ENCODE assay signal across 8 cellular contexts in genomic region chr1:36463773-36464604, GRCh38. TPM values are rescaled to one million over a fixed set of nuclear protein-coding genes. Genes with fewer than 3 reads are reported as not detected.
A peak's percentile ranks its signal among the peaks of the same experiment; 100 is the strongest.
DNase-seq lines count a peak whose midpoint lies in the region; ATAC-seq and TF ChIP-seq lines count a peak whose summit lies in the region.

MRPS15 (minus strand) TSS chr1:36464384; CDS start chr1:36464275, 109 bp downstream.

- TF ChIP-seq CTCF in AG04450 (IDR thresholded peaks at IDR 0.05; ENCODE audit: low read depth, low read length) (no peak), activated B cell treated with CpG ODN at 0.5 μM for 24 hours (IDR thresholded peaks at IDR 0.05) (no peak), spleen (IDR thresholded peaks at IDR 0.05 in 8 of 11, conservative IDR thresholded peaks at IDR 0.05 in 3 of 11) (peak in 3 of 11 experiments; percentile 5 to 25 (median 11))

- DNase-seq in AG04450 (ENCODE audit: low read depth, low spot score) (peak; percentile 82), NCI-H226 (peak; percentile 95), activated B cell treated with CpG ODN at 0.5 μM for 24 hours (peak; percentile 90), caudate nucleus (lab: John Stamatoyannopoulos, UW) (peak; percentile 50 to 99 (median 93)), immature natural killer cell (peak; percentile 89 to 91 (median 91)), spleen (peak; percentile 99)

- H3K4me3 Mint-ChIP-seq in activated B cell treated with CpG ODN at 0.5 μM for 24 hours (peak within 1 kb of the TSS; percentile 96), immature natural killer cell (peak within 1 kb of the TSS; percentile 91 to 99 (median 98))

- intact Hi-C loops in activated B cell treated with CpG ODN at 0.5 μM for 24 hours (cut with micrococcal nuclease) (loop anchor here (1.0 to 5.0 kb wide), 3 partner anchors 14 to 1133 kb away; partner anchors contain the start of genes GNL2, OSCP1 and TRAPPC3), spleen (cut with DNase I; ENCODE audit: low total_unique reads) (no loop called here)

- H3K27me3 ChIP-seq in AG04450 (ENCODE audit: control insufficient read depth, insufficient read depth, low read length) = no peaks in the 10 kb centered on the region
- no peaks in the 10 kb centered on the region for H3K27me3 ChIP-seq in spleen (replicated peaks in 1 of 7)

- H3K4me3 ChIP-seq in AG04450 (ENCODE audit: low read depth, low read length) (peak within 1 kb of the TSS; percentile 91), spleen (peak within 1 kb of the TSS; percentile 73 to 99 (median 98))

- no peaks in the 10 kb centered on the region for H3K9me3 Mint-ChIP-seq in activated B cell treated with CpG ODN at 0.5 μM for 24 hours
- H3K9me3 Mint-ChIP-seq in immature natural killer cell = no peaks in the 10 kb centered on the region

- POLR2A ChIA-PET in AG04450 (lab: Yijun Ruan, JAX) = interaction anchor here (0.6 to 2.0 kb wide), 3 partner anchors 13 to 1227 kb away, joined by 3 to 24 read pairs (median 5); partner anchors contain the start of gene OSCP1
- POLR2A ChIA-PET in activated B cell treated with CpG ODN at 0.5 μM for 24 hours (lab: Charles Lee) = interaction anchor here (0.6 to 6.0 kb wide), 20 partner anchors 9 to 1226 kb away, joined by 3 to 114 read pairs (median 4); partner anchors contain the start of genes MEAF6, OSCP1, SH3D21 and THRAP3

- no peaks in the 10 kb centered on the region for H3K27me3 Mint-ChIP-seq in activated B cell treated with CpG ODN at 0.5 μM for 24 hours
- peaks cover 0 to 3% (median 2%) of the 10 kb centered on the region in 3 donors for H3K27me3 Mint-ChIP-seq in immature natural killer cell (ENCODE audit: low read depth in 3 of 3)

- H3K9me3 ChIP-seq in AG04450 (ENCODE audit: control insufficient read depth, insufficient read depth, low read length) (no peaks in the 10 kb centered on the region; the same call in 1 of the 2 replicates), spleen (no peaks in the 10 kb centered on the region)

- 0% methylated on average over 63 to 66 of the region's 66 CpGs for WGBS in spleen, 5 donors

- peak within 1 kb of the TSS; percentile 84 for H3K27ac ChIP-seq in AG04450 (ENCODE audit: low read depth, low read length)
- H3K27ac ChIP-seq in caudate nucleus (ENCODE audit: low read depth, low read length) = peak within 1 kb of the TSS; percentile 97
- peak within 1 kb of the TSS; percentile 88 to 95 (median 91) for H3K27ac ChIP-seq in spleen

- H3K4me1 Mint-ChIP-seq in activated B cell treated with CpG ODN at 0.5 μM for 24 hours = peaks cover 27% of the 10 kb centered on the region
- H3K4me1 Mint-ChIP-seq in immature natural killer cell = peaks cover 27 to 33% of the 10 kb centered on the region in 2 donors

- CTCF ChIA-PET in AG04450 (lab: Charles Lee) (no interaction called here), activated B cell treated with CpG ODN at 0.5 μM for 24 hours (lab: Charles Lee) (no interaction called here)

- peaks cover 0 to 73% (median 31%) of the 10 kb centered on the region in 6 donors for H3K36me3 ChIP-seq in spleen

- peak; percentile 95 for ATAC-seq in GM18909 (IDR thresholded peaks at IDR 0.05; ENCODE audit: poor library complexity, unreplicated experiment)
- ATAC-seq in HG03175 (IDR thresholded peaks at IDR 0.05; ENCODE audit: unreplicated experiment) = peak; percentile 93
- ATAC-seq in activated B cell treated with CpG ODN at 0.5 μM for 24 hours (ENCODE audit: low read depth) = peak; percentile 95

- peaks cover 11 to 58% (median 24%) of the 10 kb centered on the region in 6 donors for H3K4me1 ChIP-seq in spleen

- H3K36me3 Mint-ChIP-seq in activated B cell treated with CpG ODN at 0.5 μM for 24 hours (ENCODE audit: low read depth) (peaks cover 38% of the 10 kb centered on the region), immature natural killer cell (peaks cover 4 to 13% (median 10%) of the 10 kb centered on the region in 3 donors)

- H3K27ac Mint-ChIP-seq in activated B cell treated with CpG ODN at 0.5 μM for 24 hours = peak within 1 kb of the TSS; percentile 98
- peak within 1 kb of the TSS; percentile 93 to 97 (median 95) for H3K27ac Mint-ChIP-seq in immature natural killer cell

- peak in 2 of 3 donors; percentile 37 to 89 for TF ChIP-seq POLR2A in spleen (IDR thresholded peaks at IDR 0.05)

RNA-seq across cellular contexts. Expression of gene MRPS15, which starts in this region (rescaled TPM):
- polyA plus RNA-seq in AG04450 (2011; rRNA removed) = 64.8 and 73.5 TPM in 2 replicates
- polyA minus RNA-seq in AG04450 (2011; rRNA and poly(A)+ RNA removed) = 17.9 and 21.8 TPM in 2 replicates
- 63.5 and 67.0 TPM in 2 replicates for total RNA-seq in activated B cell treated with CpG ODN at 0.5 μM for 24 hours
- polyA plus RNA-seq in immature natural killer cell = 100 to 1,000 TPM in 1 of 3 donors, 10 to 100 TPM in 2; 59.8 to 106 (median 63.8) TPM
- total RNA-seq in spleen = 10 to 100 TPM; 31.2 to 57.8 (median 38.0) TPM
- polyA plus RNA-seq in spleen = 10 to 100 TPM; 75.8 to 94.3 (median 91.3) TPM

Comparison
In these comparisons a context has a peak if more than half of its experiments do, and no peak if none do; other contexts are left out.
1. Peak in every context shown above with its lines: DNase-seq, ATAC-seq, H3K4me3 ChIP-seq and H3K27ac ChIP-seq.